ENCODE assay signal across 14 cellular contexts in genomic region chr9:113634597-113635515, GRCh38.
DNase-seq lines count a peak whose midpoint lies in the region; ATAC-seq and TF ChIP-seq lines count a peak whose summit lies in the region.
"Had no signal": no experiment of that assay in that cellular context is flagged by ENCODE, and none has a peak within 500 bp of the region (broad histone marks: within the 10 kb centered on the region; RNA-seq: fewer than 3 reads in every experiment).

No MANE protein-coding gene starts in this region.

- no peaks in the 10 kb centered on the region for H3K36me3 Mint-ChIP-seq in brain
- H3K36me3 Mint-ChIP-seq in H9 (ENCODE audit: insufficient read depth in 1 of 3, low read depth in 3 of 3), result no peaks in the 10 kb centered on the region
- H3K36me3 Mint-ChIP-seq: activated naive CD4-positive, alpha-beta T cell treated with anti-CD3 and anti-CD28 coated beads, Interleukin-2, amount 50 U/mL, for 24 hours had no signal

- peak in 1 of 2 donors; percentile 38 for DNase-seq in cardiac muscle cell (ENCODE audit: low read depth in 1 of 2, low spot score in 1 of 2)
- DNase-seq in Right ventricle myocardium inferior (ENCODE audit: missing footprints), result no peak
- DNase-seq in mesenchymal stem cell, result peak; percentile 47
- peak; percentile 42 to 64 for DNase-seq in suprapubic skin (ENCODE audit: low spot score in 2 of 2)
- DNase-seq in H9, result no peak
- DNase-seq: activated CD8-positive, alpha-beta T cell treated with anti-CD3 and anti-CD28 coated beads for 36 hours; COR-L47; Kasumi-1; NCI-H2081; stimulated activated CD8-positive, alpha-beta memory T cell treated with anti-CD3 and anti-CD28 coated beads, Interleukin-4, amount 100 ng/mL, for 48 hours had no signal

- peaks cover 44% of the 10 kb centered on the region for H3K4me1 ChIP-seq in cardiac muscle cell (ENCODE audit: low read depth)
- peaks cover 23% of the 10 kb centered on the region for H3K4me1 ChIP-seq in mesenchymal stem cell (ENCODE audit: control insufficient read depth, insufficient read depth, low read depth, low read length)
- H3K4me1 ChIP-seq in suprapubic skin, result peaks cover 11% of the 10 kb centered on the region
- no peaks in the 10 kb centered on the region for H3K4me1 ChIP-seq in H9 (ENCODE audit: insufficient read depth, low read length)

- ATAC-seq in Right ventricle myocardium inferior, result no peak
- no peak for ATAC-seq in GM19328 (IDR thresholded peaks at IDR 0.05; ENCODE audit: unreplicated experiment)
- no peak for ATAC-seq in GM18519 (IDR thresholded peaks at IDR 0.05; ENCODE audit: low FRiP score, unreplicated experiment)
- ATAC-seq: activated CD8-positive, alpha-beta T cell treated with anti-CD3 and anti-CD28 coated beads for 36 hours had no signal

- no peaks in the 10 kb centered on the region for H3K9me3 ChIP-seq in cardiac muscle cell (ENCODE audit: low read depth)
- no peaks in the 10 kb centered on the region for H3K9me3 ChIP-seq in mesenchymal stem cell (ENCODE audit: control insufficient read depth, low read length)
- H3K9me3 ChIP-seq in suprapubic skin, result no peaks in the 10 kb centered on the region
- H3K9me3 ChIP-seq in H9 (ENCODE audit: control insufficient read depth, low read depth, low read length), result no peaks in the 10 kb centered on the region

- H4K8ac ChIP-seq in mesenchymal stem cell (ENCODE audit: low read length) (no peak overlapping the region), H9 (replicated peaks; ENCODE audit: insufficient read length, low read depth, low read length) (no peak overlapping the region)

- no peak overlapping the region for H3K9ac ChIP-seq in mesenchymal stem cell (ENCODE audit: low read length)
- no peak overlapping the region for H3K9ac ChIP-seq in H9 (ENCODE audit: extremely low read depth, insufficient read length, low read length)

- no peaks in the 10 kb centered on the region for H3K23me2 ChIP-seq in H9 (ENCODE audit: insufficient read length, low read depth, low read length, poor library complexity, severe bottlenecking)

- H3K56ac ChIP-seq in H9 (ENCODE audit: insufficient read length, low read depth, low read length), result no peak overlapping the region

- H3K27ac ChIP-seq in cardiac muscle cell, result peak overlapping the region; percentile 41
- H3K27ac ChIP-seq in mesenchymal stem cell (ENCODE audit: low read length, poor library complexity, severe bottlenecking), result no peak overlapping the region
- no peak overlapping the region for H3K27ac ChIP-seq in suprapubic skin
- no peak overlapping the region for H3K27ac ChIP-seq in H9 (ENCODE audit: insufficient read length, low read depth, low read length)

- H2AK5ac ChIP-seq in mesenchymal stem cell (ENCODE audit: low read length, severe bottlenecking), result no peak overlapping the region
- H2AK5ac ChIP-seq in H9 (ENCODE audit: insufficient read length, low read length), result no peak overlapping the region

- H3K14ac ChIP-seq in mesenchymal stem cell (ENCODE audit: low read length in 2 of 2), result no peak overlapping the region
- no peak overlapping the region for H3K14ac ChIP-seq in H9 (ENCODE audit: insufficient read depth, low read length)

- TF ChIP-seq CTCF in cardiac muscle cell (IDR thresholded peaks at IDR 0.05; ENCODE audit: low read depth, low read length), result no peak
- TF ChIP-seq CTCF in brain (conservative IDR thresholded peaks at IDR 0.05), result no peak
- no peak for TF ChIP-seq CTCF in suprapubic skin (IDR thresholded peaks at IDR 0.05)
- no peak for TF ChIP-seq CTCF in H9 (conservative IDR thresholded peaks at IDR 0.05)

- H2AFZ ChIP-seq in mesenchymal stem cell (ENCODE audit: low read depth, low read length) (no peak overlapping the region), H9 (ENCODE audit: low read length) (no peak overlapping the region)

- intact Hi-C loops in Right ventricle myocardium inferior (cut with DNase I), result no loop called here

- H3K27me3 Mint-ChIP-seq in brain (peaks cover 2% of the 10 kb centered on the region), H9 (ENCODE audit: low read depth) (peaks cover 11% of the 10 kb centered on the region)
- H3K27me3 Mint-ChIP-seq: activated naive CD4-positive, alpha-beta T cell treated with anti-CD3 and anti-CD28 coated beads, Interleukin-2, amount 50 U/mL, for 24 hours had no signal

- no peaks in the 10 kb centered on the region for H3K36me3 ChIP-seq in cardiac muscle cell
- no peaks in the 10 kb centered on the region for H3K36me3 ChIP-seq in mesenchymal stem cell (ENCODE audit: control insufficient read depth in 1 of 2, insufficient read depth in 2 of 2, low read depth in 1 of 2, low read length in 2 of 2)
- H3K36me3 ChIP-seq in suprapubic skin, result no peaks in the 10 kb centered on the region

- no peak for TF ChIP-seq POLR2A in suprapubic skin (IDR thresholded peaks at IDR 0.05)

- H2BK15ac ChIP-seq in mesenchymal stem cell (ENCODE audit: low read depth, poor library complexity, severe bottlenecking) (no peak overlapping the region), H9 (ENCODE audit: low read depth, low read length) (no peak overlapping the region)

- H4K91ac ChIP-seq in mesenchymal stem cell (ENCODE audit: low read length) (no peak overlapping the region), H9 (ENCODE audit: insufficient read length, low read depth, low read length) (no peak overlapping the region)

- H3K4me3 ChIP-seq in cardiac muscle cell, result no peak overlapping the region
- H3K4me3 ChIP-seq in mesenchymal stem cell (ENCODE audit: insufficient read depth in 1 of 2, low read depth in 1 of 2, low read length in 2 of 2), result no peak overlapping the region
- H3K4me3 ChIP-seq in suprapubic skin, result no peak overlapping the region

- H3K4me1 Mint-ChIP-seq in brain, result peaks cover 46% of the 10 kb centered on the region
- H3K4me1 Mint-ChIP-seq in H9, result peaks cover 17 to 33% of the 10 kb centered on the region in 2 experiments
- H3K4me1 Mint-ChIP-seq: activated naive CD4-positive, alpha-beta T cell treated with anti-CD3 and anti-CD28 coated beads, Interleukin-2, amount 50 U/mL, for 24 hours had no signal

- H3K9me3 Mint-ChIP-seq in brain, result peaks cover 0 to 5% (median 0%) of the 10 kb centered on the region in 5 experiments
- H3K9me3 Mint-ChIP-seq in H9, result no peaks in the 10 kb centered on the region
- H3K9me3 Mint-ChIP-seq: activated CD8-positive, alpha-beta T cell treated with anti-CD3 and anti-CD28 coated beads for 36 hours; activated naive CD4-positive, alpha-beta T cell treated with anti-CD3 and anti-CD28 coated beads, Interleukin-2, amount 50 U/mL, for 24 hours had no signal

- H3K4me2 ChIP-seq in mesenchymal stem cell (ENCODE audit: low read length, poor library complexity, severe bottlenecking) (no peak overlapping the region), H9 (ENCODE audit: insufficient read depth, insufficient read length, low read length) (no peak overlapping the region)

- H3K79me1 ChIP-seq in mesenchymal stem cell (replicated peaks; ENCODE audit: low read length, poor library complexity, severe bottlenecking) (no peaks in the 10 kb centered on the region), H9 (ENCODE audit: insufficient read depth, low read depth, low read length, poor library complexity, severe bottlenecking) (no peaks in the 10 kb centered on the region)

- H2BK120ac ChIP-seq in mesenchymal stem cell (ENCODE audit: low read depth, low read length) (no peak overlapping the region), H9 (ENCODE audit: low read depth, low read length, poor library complexity, severe bottlenecking) (no peak overlapping the region)

- H2BK5ac ChIP-seq in mesenchymal stem cell (ENCODE audit: low read depth, low read length, poor library complexity, severe bottlenecking) (no peak overlapping the region), H9 (ENCODE audit: insufficient read length, low read length) (no peak overlapping the region)

- WGBS in mesenchymal stem cell, result 71% methylated on average over 7 of the region's 10 CpGs
- 69% methylated on average over 10 of the region's 10 CpGs for WGBS in suprapubic skin
- no CpG with 5 or more reads among the region's 10 CpGs for WGBS in H9 (ENCODE audit: extremely low coverage, insufficient read length, low lambda C conversion rate)

- peak overlapping the region in 1 of 5 experiments; percentile 7 for H3K4me3 Mint-ChIP-seq in brain
- H3K4me3 Mint-ChIP-seq in H9, result no peak overlapping the region
- H3K4me3 Mint-ChIP-seq: activated CD8-positive, alpha-beta T cell treated with anti-CD3 and anti-CD28 coated beads for 36 hours; activated naive CD4-positive, alpha-beta T cell treated with anti-CD3 and anti-CD28 coated beads, Interleukin-2, amount 50 U/mL, for 24 hours had no signal

- H3K23ac ChIP-seq in mesenchymal stem cell (ENCODE audit: low read length in 2 of 2) (no peak overlapping the region), H9 (ENCODE audit: insufficient read length, low read depth, low read length) (no peak overlapping the region)

- peak overlapping the region in 1 of 2 experiments; percentile 46 for H3K18ac ChIP-seq in mesenchymal stem cell (ENCODE audit: low read depth in 1 of 2, low read length in 2 of 2)
- H3K18ac ChIP-seq in H9 (ENCODE audit: insufficient read length, low read depth, low read length), result no peak overlapping the region

- peak overlapping the region in 3 of 5 experiments; percentile 1 to 77 (median 39) for H3K27ac Mint-ChIP-seq in brain
- peak overlapping the region in 1 of 3 experiments; percentile 58; a peak in 2 of 7 replicates for H3K27ac Mint-ChIP-seq in H9
- H3K27ac Mint-ChIP-seq: activated CD8-positive, alpha-beta T cell treated with anti-CD3 and anti-CD28 coated beads for 36 hours; activated naive CD4-positive, alpha-beta T cell treated with anti-CD3 and anti-CD28 coated beads, Interleukin-2, amount 50 U/mL, for 24 hours had no signal

- no peak overlapping the region for H2BK20ac ChIP-seq in H9 (ENCODE audit: low read depth, low read length, poor library complexity, severe bottlenecking)

- H3K79me2 ChIP-seq in H9 (ENCODE audit: insufficient read depth, low read length), result no peaks in the 10 kb centered on the region

- H3T11ph ChIP-seq in H9 (ENCODE audit: low read length), result no peak overlapping the region

- H3K27me3 ChIP-seq in cardiac muscle cell (no peaks in the 10 kb centered on the region), mesenchymal stem cell (ENCODE audit: control insufficient read depth in 1 of 2, insufficient read depth in 1 of 2, low read length in 2 of 2) (no peaks in the 10 kb centered on the region), suprapubic skin (no peaks in the 10 kb centered on the region), H9 (ENCODE audit: insufficient read depth, low read length) (no peaks in the 10 kb centered on the region)

- H4K20me1 ChIP-seq in H9 (ENCODE audit: control insufficient read depth, insufficient read depth, insufficient read length), result no peaks in the 10 kb centered on the region

- H2BK12ac ChIP-seq in mesenchymal stem cell (ENCODE audit: low read length in 2 of 2), result no peak overlapping the region
- no peak overlapping the region for H2BK12ac ChIP-seq in H9 (ENCODE audit: insufficient read length, low read depth, low read length)

- H3K4ac ChIP-seq in mesenchymal stem cell (ENCODE audit: low read depth in 1 of 2, low read length in 2 of 2) (no peak overlapping the region), H9 (ENCODE audit: low read depth, low read length) (no peak overlapping the region)

- TF ChIP-seq EP300 in suprapubic skin (IDR thresholded peaks at IDR 0.05), result no peak

- no peak overlapping the region for H4K5ac ChIP-seq in H9 (ENCODE audit: insufficient read length, low read depth, low read length)

Comparison
In these comparisons a context has a peak if more than half of its experiments do, and no peak if none do; other contexts are left out.
1. DNase-seq: peak in mesenchymal stem cell (single experiment) and suprapubic skin (2 of 2); none in Right ventricle myocardium inferior (single experiment) and H9 (single experiment).